Comparison of ENCODE assay signal across 9 cellular contexts in genomic region chr7:107201795-107202450, GRCh38. TPM values are rescaled to one million over a fixed set of nuclear protein-coding genes. Genes with fewer than 3 reads are reported as not detected.
DNase-seq lines count a peak whose midpoint lies in the region; ATAC-seq and TF ChIP-seq lines count a peak whose summit lies in the region.
"Had no signal": no experiment of that assay in that cellular context is flagged by ENCODE, and none has a peak within 500 bp of the region (broad histone marks: within the 10 kb centered on the region; RNA-seq: fewer than 3 reads in every experiment).

No MANE protein-coding gene starts in this region.

- peaks cover 2% of the 10 kb centered on the region for H3K4me1 Mint-ChIP-seq in activated naive CD8-positive, alpha-beta T cell (ENCODE audit: low read depth)
- no peaks in the 10 kb centered on the region for H3K4me1 Mint-ChIP-seq in activated T-helper 2 cell treated with anti-CD3 and anti-CD28 coated beads, Interferon-gamma antibody, Interleukin-2, Interleukin-4, amounts not matched to agents 10 μg/mL and 5 μg/mL and 100 μg/mL, durations not matched to agents 14 hours and 24 hours and 36 hours (ENCODE audit: low read depth)

- H3K27me3 Mint-ChIP-seq in activated naive CD8-positive, alpha-beta T cell: no peaks in the 10 kb centered on the region
- H3K27me3 Mint-ChIP-seq in activated T-helper 2 cell treated with anti-CD3 and anti-CD28 coated beads, Interferon-gamma antibody, Interleukin-2, Interleukin-4, amounts not matched to agents 10 μg/mL and 5 μg/mL and 100 μg/mL, durations not matched to agents 14 hours and 24 hours and 36 hours (ENCODE audit: low read depth): no peaks in the 10 kb centered on the region

- no peaks in the 10 kb centered on the region for H3K9me3 Mint-ChIP-seq in activated naive CD8-positive, alpha-beta T cell (ENCODE audit: low read depth)
- no peaks in the 10 kb centered on the region for H3K9me3 Mint-ChIP-seq in activated T-helper 2 cell treated with anti-CD3 and anti-CD28 coated beads, Interferon-gamma antibody, Interleukin-2, Interleukin-4, amounts not matched to agents 10 μg/mL and 5 μg/mL and 100 μg/mL, durations not matched to agents 14 hours and 24 hours and 36 hours

- DNase-seq in DMS53 treated with DMSO at 0.1 percent for 48 hours (lab: John Stamatoyannopoulos, UW; ENCODE audit: unreplicated experiment) (peak; percentile 73), NCI-H446 treated with DMSO at 0.1 percent for 48 hours (lab: John Stamatoyannopoulos, UW) (peak; percentile 64), right atrium auricular region (ENCODE audit: low spot score) (no peak), globus pallidus (ENCODE audit: low spot score) (no peak)
- DNase-seq in stimulated activated CD4-positive, alpha-beta T cell treated with anti-CD3 and anti-CD28 coated beads, Interleukin-4, amount 100 ng/mL, for 1 hour: peak; percentile 24
- DNase-seq in activated T-helper 2 cell treated with anti-CD3 and anti-CD28 coated beads, Interferon-gamma antibody, Interleukin-2, Interleukin-4, amounts not matched to agents 10 μg/mL and 5 μg/mL and 100 μg/mL, durations not matched to agents 14 hours and 24 hours and 36 hours (ENCODE audit: low spot score): no peak

- H3K27ac ChIP-seq in right atrium auricular region: peak overlapping the region in 1 of 2 donors; percentile 52
- H3K27ac ChIP-seq: SK-N-MC had no signal

- peak overlapping the region; percentile 37 for H3K27ac Mint-ChIP-seq in activated naive CD8-positive, alpha-beta T cell
- H3K27ac Mint-ChIP-seq in activated T-helper 2 cell treated with anti-CD3 and anti-CD28 coated beads, Interferon-gamma antibody, Interleukin-2, Interleukin-4, amounts not matched to agents 10 μg/mL and 5 μg/mL and 100 μg/mL, durations not matched to agents 14 hours and 24 hours and 36 hours: no peak overlapping the region

- no peak overlapping the region for H3K4me3 ChIP-seq in right atrium auricular region
- H3K4me3 ChIP-seq: SK-N-MC had no signal

- ATAC-seq in HG02759 (IDR thresholded peaks at IDR 0.05; ENCODE audit: unreplicated experiment): peak; percentile 67

- peaks cover 18% of the 10 kb centered on the region for H3K36me3 Mint-ChIP-seq in activated naive CD8-positive, alpha-beta T cell
- H3K36me3 Mint-ChIP-seq in activated T-helper 2 cell treated with anti-CD3 and anti-CD28 coated beads, Interferon-gamma antibody, Interleukin-2, Interleukin-4, amounts not matched to agents 10 μg/mL and 5 μg/mL and 100 μg/mL, durations not matched to agents 14 hours and 24 hours and 36 hours (ENCODE audit: low read depth): peaks cover 60% of the 10 kb centered on the region

- peak; percentile 44 to 70 for TF ChIP-seq CTCF in right atrium auricular region (IDR thresholded peaks at IDR 0.05)

- no peaks in the 10 kb centered on the region for H3K9me3 ChIP-seq in right atrium auricular region

- H3K27me3 ChIP-seq in right atrium auricular region: no peaks in the 10 kb centered on the region

- peaks cover 69% of the 10 kb centered on the region for H3K36me3 ChIP-seq in right atrium auricular region

- no peak overlapping the region for H3K4me3 Mint-ChIP-seq in activated naive CD8-positive, alpha-beta T cell
- no peak overlapping the region for H3K4me3 Mint-ChIP-seq in activated T-helper 2 cell treated with anti-CD3 and anti-CD28 coated beads, Interferon-gamma antibody, Interleukin-2, Interleukin-4, amounts not matched to agents 10 μg/mL and 5 μg/mL and 100 μg/mL, durations not matched to agents 14 hours and 24 hours and 36 hours (ENCODE audit: low read depth)

- H3K4me1 ChIP-seq in right atrium auricular region: no peaks in the 10 kb centered on the region

- intact Hi-C loops in activated T-helper 2 cell treated with anti-CD3 and anti-CD28 coated beads, Interferon-gamma antibody, Interleukin-2, Interleukin-4, amounts not matched to agents 10 μg/mL and 5 μg/mL and 100 μg/mL, durations not matched to agents 14 hours and 24 hours and 36 hours (cut with micrococcal nuclease): loop anchor here (2.0 to 10.0 kb wide), 2 partner anchors 519 to 673 kb away; no protein-coding TSS in a partner anchor

RNA-seq across cellular contexts. Expression of gene HBP1, which starts 33.1 kb away (rescaled TPM):
- 10 to 100 TPM; 51.8 to 69.8 TPM for total RNA-seq in right atrium auricular region
- total RNA-seq in activated T-helper 2 cell treated with anti-CD3 and anti-CD28 coated beads, Interferon-gamma antibody, Interleukin-2, Interleukin-4, amounts not matched to agents 10 μg/mL and 5 μg/mL and 100 μg/mL, durations not matched to agents 14 hours and 24 hours and 36 hours: 17.0 and 19.3 TPM in 2 replicates

Comparison
In these comparisons a context has a peak if more than half of its experiments do, and no peak if none do; other contexts are left out.
1. DNase-seq: peak in DMS53 treated with DMSO at 0.1 percent for 48 hours (single experiment), NCI-H446 treated with DMSO at 0.1 percent for 48 hours (single experiment) and stimulated activated CD4-positive, alpha-beta T cell treated with anti-CD3 and anti-CD28 coated beads, Interleukin-4, amount 100 ng/mL, for 1 hour (single experiment); none in right atrium auricular region (single experiment), activated T-helper 2 cell treated with anti-CD3 and anti-CD28 coated beads, Interferon-gamma antibody, Interleukin-2, Interleukin-4, amounts not matched to agents 10 μg/mL and 5 μg/mL and 100 μg/mL, durations not matched to agents 14 hours and 24 hours and 36 hours (single experiment) and globus pallidus (single experiment).